Comparison of ENCODE assay signal across 12 cellular contexts in genomic region chr5:111551120-111551519, GRCh38. TPM values are rescaled to one million over a fixed set of nuclear protein-coding genes. Genes with fewer than 3 reads are reported as not detected.
A peak's percentile ranks its signal among the peaks of the same experiment; 100 is the strongest.
DNase-seq lines count a peak whose midpoint lies in the region; ATAC-seq and TF ChIP-seq lines count a peak whose summit lies in the region.
"Had no signal": no experiment of that assay in that cellular context is flagged by ENCODE, and none has a peak within 500 bp of the region (broad histone marks: within the 10 kb centered on the region; RNA-seq: fewer than 3 reads in every experiment).

No MANE protein-coding gene starts in this region.

- TF ChIP-seq CTCF in WTC11 (IDR thresholded peaks at IDR 0.05) (no peak), stomach (IDR thresholded peaks at IDR 0.05) (no peak)

- H3K9ac ChIP-seq in iPS-20b (ENCODE audit: low read depth, low read length): peak overlapping the region; percentile 14; the same call in 1 of the 2 replicates

- H3K27ac ChIP-seq in iPS-20b (ENCODE audit: low read length) (no peak overlapping the region), stomach (peak overlapping the region in 3 of 5 donors; percentile 24 to 39 (median 32))

- no peaks in the 10 kb centered on the region for H3K9me3 ChIP-seq in iPS-20b (ENCODE audit: insufficient read depth, low read depth, low read length)
- H3K9me3 ChIP-seq in stomach: no peaks in the 10 kb centered on the region
- H3K9me3 ChIP-seq: esophagus squamous epithelium had no signal

- CTCF ChIA-PET in WTC11 (lab: Charles Lee): interaction anchor here (0.5 to 4.7 kb wide), 42 partner anchors 9 to 868 kb away, joined by 3 to 53 read pairs (median 4); partner anchors contain the start of gene EPB41L4A

- POLR2A ChIA-PET in WTC11 (lab: Charles Lee): interaction anchor here (0.6 kb wide), 1 partner anchor 924 kb away, joined by 4 read pairs; no protein-coding TSS in a partner anchor

- H3K4me1 Mint-ChIP-seq in activated T-cell treated with anti-CD3 and anti-CD28 coated beads, Interleukin-2, amount 50 U/mL, for 24 hours (ENCODE audit: low read depth): peaks cover 36% of the 10 kb centered on the region
- peaks cover 43% of the 10 kb centered on the region for H3K4me1 Mint-ChIP-seq in WTC11

- H3K36me3 ChIP-seq in iPS-20b (ENCODE audit: insufficient read depth, low read depth, low read length): no peaks in the 10 kb centered on the region
- H3K36me3 ChIP-seq in stomach: no peaks in the 10 kb centered on the region
- H3K36me3 ChIP-seq: esophagus squamous epithelium, MG63 had no signal

- H3K27me3 Mint-ChIP-seq in activated T-cell treated with anti-CD3 and anti-CD28 coated beads, Interleukin-2, amount 50 U/mL, for 24 hours: peaks cover 4% of the 10 kb centered on the region
- H3K27me3 Mint-ChIP-seq in WTC11 (ENCODE audit: low read depth): no peaks in the 10 kb centered on the region

- H3K4me3 ChIP-seq in iPS-20b (ENCODE audit: low read length) (no peak overlapping the region), stomach (no peak overlapping the region)
- H3K4me3 ChIP-seq: esophagus squamous epithelium, MG63 had no signal

- intact Hi-C loops in stomach (cut with DNase I; ENCODE audit: low total_unique reads): loop anchor here (5.0 to 10.0 kb wide), 2 partner anchors 214 to 596 kb away; no protein-coding TSS in a partner anchor

- no peak for TF ChIP-seq EP300 in stomach (IDR thresholded peaks at IDR 0.05)

- peak overlapping the region; percentile 74 for H3K27ac Mint-ChIP-seq in activated T-cell treated with anti-CD3 and anti-CD28 coated beads, Interleukin-2, amount 50 U/mL, for 24 hours
- H3K27ac Mint-ChIP-seq in WTC11: peak overlapping the region; percentile 89; the same call in 1 of the 2 replicates
- H3K27ac Mint-ChIP-seq: activated B cell treated with CpG ODN at 0.5 μM for 24 hours had no signal

- no peak for TF ChIP-seq POLR2A in stomach (IDR thresholded peaks at IDR 0.05)

- no peak for ATAC-seq in WTC11

- H3K4me1 ChIP-seq in iPS-20b (ENCODE audit: insufficient read depth, low read length): peaks cover 36% of the 10 kb centered on the region
- peaks cover 0 to 27% (median 17%) of the 10 kb centered on the region in 4 donors for H3K4me1 ChIP-seq in stomach

- WGBS in stomach, 5 donors: 55 to 74% (median 68%) methylated on average over 1 of the region's 1 CpG

- no peaks in the 10 kb centered on the region for H3K36me3 Mint-ChIP-seq in activated T-cell treated with anti-CD3 and anti-CD28 coated beads, Interleukin-2, amount 50 U/mL, for 24 hours (ENCODE audit: low read depth)
- no peaks in the 10 kb centered on the region for H3K36me3 Mint-ChIP-seq in WTC11

- H3K4me3 Mint-ChIP-seq in activated T-cell treated with anti-CD3 and anti-CD28 coated beads, Interleukin-2, amount 50 U/mL, for 24 hours: no peak overlapping the region
- H3K4me3 Mint-ChIP-seq in WTC11: no peak overlapping the region; the same call in 1 of the 2 replicates
- H3K4me3 Mint-ChIP-seq: activated B cell treated with CpG ODN at 0.5 μM for 24 hours; central memory CD8-positive, alpha-beta T cell had no signal

- DNase-seq in activated T-cell treated with anti-CD3 and anti-CD28 coated beads, Interleukin-2, amount 50 U/mL, for 24 hours: no peak
- DNase-seq in activated T-cell treated with anti-CD3 and anti-CD28 coated beads, Interleukin-2, amount 50 U/mL, for 1 hour: no peak
- no peak for DNase-seq in WTC11 (ENCODE audit: low spot score)
- DNase-seq in stomach: no peak
- DNase-seq in DMS 273 treated with DMSO at 0.1 percent for 48 hours (lab: John Stamatoyannopoulos, UW): no peak
- DNase-seq in stimulated activated CD4-positive, alpha-beta T cell treated with anti-CD3 and anti-CD28 coated beads, Interleukin-2, amount 100 ng/mL, for 24 hours: no peak
- DNase-seq in DMS53 (lab: John Stamatoyannopoulos, UW): no peak

- H3K9me3 Mint-ChIP-seq in activated T-cell treated with anti-CD3 and anti-CD28 coated beads, Interleukin-2, amount 50 U/mL, for 24 hours: no peaks in the 10 kb centered on the region
- peaks cover 6% of the 10 kb centered on the region for H3K9me3 Mint-ChIP-seq in WTC11
- H3K9me3 Mint-ChIP-seq: activated B cell treated with CpG ODN at 0.5 μM for 24 hours; central memory CD8-positive, alpha-beta T cell had no signal

- H3K27me3 ChIP-seq in iPS-20b (ENCODE audit: insufficient read depth, low read length): no peaks in the 10 kb centered on the region
- H3K27me3 ChIP-seq in stomach: no peaks in the 10 kb centered on the region
- H3K27me3 ChIP-seq: esophagus squamous epithelium, MG63 had no signal

TF ChIP-seq in WTC11, 78 proteins besides CTCF, POLR2A, EP300 and RAD21:
- TF ChIP-seq ZNF263 (CRISPR knock-in tag; IDR thresholded peaks at IDR 0.05; ENCODE audit: low read depth): no peak
TF ChIP-seq in WTC11: peak in this region for 0.

RNA-seq across cellular contexts. Expression of gene STARD4, which starts 38.8 kb away (rescaled TPM):
- total RNA-seq in WTC11 (2021) (48.5 to 56.0 TPM (median 53.8 TPM) in 3 replicates), stomach (10 to 100 TPM in 3 of 5 donors, 1 to 10 TPM in 2; 4.7 to 45.5 (median 24.1) TPM)
- polyA plus RNA-seq in stomach: 10 to 100 TPM in 1 of 3 donors, 1 to 10 TPM in 2; 4.4 to 15.0 (median 8.9) TPM
